8 cellular contexts compared by ENCODE assay signal in genomic region chr16:3861808-3862451, GRCh38. TPM values are rescaled to one million over a fixed set of nuclear protein-coding genes. Genes with fewer than 3 reads are reported as not detected.
DNase-seq lines count a peak whose midpoint lies in the region; ATAC-seq and TF ChIP-seq lines count a peak whose summit lies in the region.

No MANE protein-coding gene starts in this region.

- no peak overlapping the region for H4K8ac ChIP-seq in mesenchymal stem cell (ENCODE audit: low read length)

- H3K4me3 ChIP-seq in CD4-positive, CD25-positive, alpha-beta regulatory T cell (ENCODE audit: low read depth, low read length) = peak overlapping the region; percentile 23
- H3K4me3 ChIP-seq in mesenchymal stem cell (ENCODE audit: insufficient read depth in 1 of 2, low read depth in 1 of 2, low read length in 2 of 2) = no peak overlapping the region

- no peak overlapping the region for H2BK15ac ChIP-seq in mesenchymal stem cell (ENCODE audit: low read depth, poor library complexity, severe bottlenecking)

- CTCF ChIA-PET in WTC11 (lab: Charles Lee) (interaction anchor here (0.7 kb wide), 1 partner anchor 589 kb away, joined by 3 read pairs; no protein-coding TSS in a partner anchor), HEK293T (lab: Yijun Ruan, JAX) (no interaction called here)

- H2AFZ ChIP-seq in mesenchymal stem cell (ENCODE audit: low read depth, low read length) = no peak overlapping the region

- no peak overlapping the region for H2BK120ac ChIP-seq in mesenchymal stem cell (ENCODE audit: low read depth, low read length)

- no peaks in the 10 kb centered on the region for H3K9me3 Mint-ChIP-seq in CD4-positive, CD25-positive, alpha-beta regulatory T cell
- no peaks in the 10 kb centered on the region for H3K9me3 Mint-ChIP-seq in WTC11

- H3K27ac Mint-ChIP-seq in CD4-positive, CD25-positive, alpha-beta regulatory T cell = peak overlapping the region in 2 of 3 donors; percentile 77 to 87
- H3K27ac Mint-ChIP-seq in WTC11 = peak overlapping the region; percentile 84; the same call in 1 of the 2 replicates

- H3K36me3 Mint-ChIP-seq in CD4-positive, CD25-positive, alpha-beta regulatory T cell = peaks cover under 1% of the 10 kb centered on the region
- no peaks in the 10 kb centered on the region for H3K36me3 Mint-ChIP-seq in WTC11

- peaks cover 46% of the 10 kb centered on the region for H3K4me1 ChIP-seq in CD4-positive, CD25-positive, alpha-beta regulatory T cell (ENCODE audit: control insufficient read depth, insufficient read depth, low read length, poor library complexity, severe bottlenecking)
- H3K4me1 ChIP-seq in mesenchymal stem cell (ENCODE audit: control insufficient read depth, insufficient read depth, low read depth, low read length) = peaks cover 21% of the 10 kb centered on the region

- H2BK12ac ChIP-seq in mesenchymal stem cell (ENCODE audit: low read length in 2 of 2) = no peak overlapping the region

- no peak overlapping the region for H3K18ac ChIP-seq in mesenchymal stem cell (ENCODE audit: low read depth in 1 of 2, low read length in 2 of 2)

- POLR2A ChIA-PET in WTC11 (lab: Charles Lee) = no interaction called here
- POLR2A ChIA-PET in HEK293T (lab: Yijun Ruan, JAX) = interaction anchor here (1.3 to 1.5 kb wide), 2 partner anchors 11 to 19 kb away, joined by 3 to 5 read pairs; partner anchors contain the start of gene CREBBP

- H3K4me3 Mint-ChIP-seq in CD4-positive, CD25-positive, alpha-beta regulatory T cell = peak overlapping the region in 3 of 4 donors; percentile 13 to 75 (median 24)
- H3K4me3 Mint-ChIP-seq in WTC11 = no peak overlapping the region

- H2BK5ac ChIP-seq in mesenchymal stem cell (ENCODE audit: low read depth, low read length, poor library complexity, severe bottlenecking) = no peak overlapping the region

- no peak overlapping the region for H2AK5ac ChIP-seq in mesenchymal stem cell (ENCODE audit: low read length, severe bottlenecking)

- H3K9me3 ChIP-seq in CD4-positive, CD25-positive, alpha-beta regulatory T cell (ENCODE audit: control insufficient read depth in 2 of 2, low read length in 2 of 2) = no peaks in the 10 kb centered on the region
- no peaks in the 10 kb centered on the region for H3K9me3 ChIP-seq in mesenchymal stem cell (ENCODE audit: control insufficient read depth, low read length)

- peaks cover 6% of the 10 kb centered on the region for H3K36me3 ChIP-seq in CD4-positive, CD25-positive, alpha-beta regulatory T cell (ENCODE audit: control insufficient read depth, insufficient read depth, low read length)
- H3K36me3 ChIP-seq in mesenchymal stem cell (ENCODE audit: control insufficient read depth in 1 of 2, insufficient read depth in 2 of 2, low read depth in 1 of 2, low read length in 2 of 2) = peaks cover 0 to 2% of the 10 kb centered on the region in 2 experiments

- peak overlapping the region in 1 of 2 experiments; percentile 87 for H3K23ac ChIP-seq in mesenchymal stem cell (ENCODE audit: low read length in 2 of 2)

- peaks cover 8% of the 10 kb centered on the region for H3K79me1 ChIP-seq in mesenchymal stem cell (replicated peaks; ENCODE audit: low read length, poor library complexity, severe bottlenecking)

- H3K4me1 Mint-ChIP-seq in CD4-positive, CD25-positive, alpha-beta regulatory T cell = peaks cover 39 to 95% (median 67%) of the 10 kb centered on the region in 4 donors
- H3K4me1 Mint-ChIP-seq in WTC11 = peaks cover 66% of the 10 kb centered on the region

- H3K27ac ChIP-seq in CD4-positive, CD25-positive, alpha-beta regulatory T cell (ENCODE audit: insufficient read depth, low read length, poor library complexity, severe bottlenecking) = no peak overlapping the region
- H3K27ac ChIP-seq in mesenchymal stem cell (ENCODE audit: low read length, poor library complexity, severe bottlenecking) = no peak overlapping the region

- H4K91ac ChIP-seq in mesenchymal stem cell (ENCODE audit: low read length) = no peak overlapping the region

- H3K9ac ChIP-seq in mesenchymal stem cell (ENCODE audit: low read length) = no peak overlapping the region

- TF ChIP-seq CTCF in WTC11 (IDR thresholded peaks at IDR 0.05) = no peak

- no peaks in the 10 kb centered on the region for H3K27me3 ChIP-seq in CD4-positive, CD25-positive, alpha-beta regulatory T cell (ENCODE audit: control insufficient read depth, insufficient read depth, low read length)
- no peaks in the 10 kb centered on the region for H3K27me3 ChIP-seq in mesenchymal stem cell (ENCODE audit: control insufficient read depth in 1 of 2, insufficient read depth in 1 of 2, low read length in 2 of 2)

- H3K14ac ChIP-seq in mesenchymal stem cell (ENCODE audit: low read length in 2 of 2) = no peak overlapping the region

- peak; percentile 50 to 54 for ATAC-seq in CD4-positive, CD25-positive, alpha-beta regulatory T cell (ENCODE audit: low read depth in 2 of 2)
- peak; percentile 53 for ATAC-seq in WTC11

- WGBS in mesenchymal stem cell = 66% methylated on average over 7 of the region's 12 CpGs

- DNase-seq in CD4-positive, CD25-positive, alpha-beta regulatory T cell = no peak
- DNase-seq in HPDE6-E6E7 (ENCODE audit: extremely low spot score) (peak; percentile 37), WTC11 (ENCODE audit: low spot score) (no peak), mesenchymal stem cell (peak; percentile 47), SW 1271 (lab: John Stamatoyannopoulos, UW) (no peak), NCI-H2107 (lab: John Stamatoyannopoulos, UW) (no peak), foreskin melanocyte (no peak), HEK293T (ENCODE audit: extremely low spot score) (no peak)

- H3K4me2 ChIP-seq in mesenchymal stem cell (ENCODE audit: low read length, poor library complexity, severe bottlenecking) = peak overlapping the region; percentile 29

- no peaks in the 10 kb centered on the region for H3K27me3 Mint-ChIP-seq in CD4-positive, CD25-positive, alpha-beta regulatory T cell
- H3K27me3 Mint-ChIP-seq in WTC11 (ENCODE audit: low read depth) = no peaks in the 10 kb centered on the region

- H3K4ac ChIP-seq in mesenchymal stem cell (ENCODE audit: low read depth in 1 of 2, low read length in 2 of 2) = peak overlapping the region in 1 of 2 experiments; percentile 26

TF ChIP-seq in WTC11, 78 proteins besides CTCF, POLR2A, EP300 and RAD21 (continues in another document):
- TF ChIP-seq CBFB (CRISPR knock-in tag; IDR thresholded peaks at IDR 0.05; ENCODE audit: low read depth) (no peak), SP1 (CRISPR knock-in tag; conservative IDR thresholded peaks at IDR 0.05) (no peak), TEAD4 (CRISPR knock-in tag; IDR thresholded peaks at IDR 0.05) (no peak), ZBTB43 (CRISPR knock-in tag; IDR thresholded peaks at IDR 0.05) (no peak), ELF4 (CRISPR knock-in tag; IDR thresholded peaks at IDR 0.05; ENCODE audit: low read depth) (no peak)

TF ChIP-seq in HEK293T, 16 proteins besides CTCF, POLR2A, EP300 and RAD21:
- no peak for TF ChIP-seq PKNOX1 (IDR thresholded peaks at IDR 0.05)
- no peak for TF ChIP-seq HDGF (IDR thresholded peaks at IDR 0.05; ENCODE audit: borderline replicate concordance)
- TF ChIP-seq L3MBTL2 (conservative IDR thresholded peaks at IDR 0.05) = no peak
- no peak for TF ChIP-seq ELF4 (IDR thresholded peaks at IDR 0.05)

RNA-seq across cellular contexts. Expression of gene CREBBP, which starts 18.6 kb away (rescaled TPM):
- total RNA-seq in CD4-positive, CD25-positive, alpha-beta regulatory T cell = 192 TPM
- 1 to 10 TPM; 3.3 to 8.1 (median 4.0) TPM for polyA plus RNA-seq in CD4-positive, CD25-positive, alpha-beta regulatory T cell
- 46.3 to 53.4 TPM (median 49.6 TPM) in 3 replicates for total RNA-seq in WTC11 (2021)
- polyA plus RNA-seq in mesenchymal stem cell (2013, experiment 1 of 2) = 20.5 TPM
- polyA plus RNA-seq in mesenchymal stem cell (2013, experiment 2 of 2) = 20.1 TPM

Comparison
In these comparisons a context has a peak if more than half of its experiments do, and no peak if none do; other contexts are left out.
1. DNase-seq: peak in HPDE6-E6E7 (single experiment) and mesenchymal stem cell (single experiment); none in CD4-positive, CD25-positive, alpha-beta regulatory T cell (0 of 3), WTC11 (single experiment), SW 1271 (0 of 2), NCI-H2107 (single experiment), foreskin melanocyte (single experiment) and HEK293T (single experiment).